In genomic region chr11:8015753-8016239, GRCh38 we compare ENCODE assay signal across 1 cellular context.
TF ChIP-seq lines count a peak whose summit lies in the region.

No MANE protein-coding gene starts in this region.

TF ChIP-seq in HepG2, 621 proteins besides CTCF, POLR2A, EP300 and RAD21:
- TF ChIP-seq ZSCAN29 (CRISPR knock-in tag; conservative IDR thresholded peaks at IDR 0.05) (no peak), CAMTA2 (CRISPR knock-in tag; IDR thresholded peaks at IDR 0.05; ENCODE audit: borderline replicate concordance) (no peak), RFXANK (CRISPR knock-in tag; IDR thresholded peaks at IDR 0.05) (no peak), HDAC2 (CRISPR knock-in tag; IDR thresholded peaks at IDR 0.05) (no peak)
